In the genomic region with DNA sequence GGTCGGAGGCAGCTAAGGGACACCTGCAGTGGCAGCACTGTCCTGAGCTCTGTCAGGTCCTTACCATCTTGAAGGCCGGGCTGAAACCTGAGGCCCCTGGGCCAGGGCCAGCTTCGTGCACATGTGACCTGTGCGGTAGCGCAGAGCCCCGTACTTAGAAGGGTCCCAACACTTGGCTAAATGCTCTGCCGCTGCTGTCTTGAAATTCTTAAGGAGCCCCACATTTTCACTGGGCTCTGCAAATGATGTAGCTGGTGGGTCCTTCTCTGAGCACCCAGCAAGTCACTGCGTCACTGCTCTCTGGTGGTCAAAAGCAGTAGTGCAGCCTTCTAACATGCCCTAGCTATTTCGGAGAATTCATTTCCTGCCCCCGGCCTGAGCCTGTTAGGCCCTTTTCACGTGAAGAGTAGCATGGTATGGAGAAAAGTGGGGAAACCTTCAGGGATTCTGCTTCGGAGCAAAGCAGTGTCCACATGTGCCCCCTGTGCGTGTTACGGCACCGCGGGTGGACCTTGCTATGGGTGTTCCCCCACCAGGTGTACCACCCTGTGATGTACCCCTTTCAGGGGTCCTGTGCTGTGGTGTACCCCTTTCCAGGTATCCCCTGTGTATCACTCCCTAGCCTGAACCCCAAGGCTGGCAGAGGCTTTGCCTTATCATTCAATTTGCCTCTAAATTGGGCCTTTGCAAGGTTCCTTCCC, we compare ENCODE assay signal across 8 cellular contexts.
A peak's percentile ranks its signal among the peaks of the same experiment; 100 is the strongest.
DNase-seq lines count a peak whose midpoint lies in the region; ATAC-seq and TF ChIP-seq lines count a peak whose summit lies in the region.

No MANE protein-coding gene starts in this region.

- H3K36me3 ChIP-seq in prostate gland (no peaks in the 10 kb centered on the region), vagina (no peaks in the 10 kb centered on the region)

- H3K4me1 ChIP-seq in prostate gland (replicated peaks) (peaks cover 3% of the 10 kb centered on the region), vagina (peaks cover 13% of the 10 kb centered on the region)

- H3K27ac ChIP-seq in prostate gland, result no peak overlapping the region
- no peak overlapping the region for H3K27ac ChIP-seq in vagina

- TF ChIP-seq CTCF in prostate gland (IDR thresholded peaks at IDR 0.05), result peak; percentile 81 to 91 (median 88)
- peak; percentile 54 to 79 (median 73) for TF ChIP-seq CTCF in vagina (IDR thresholded peaks at IDR 0.05)

- H3K9me3 ChIP-seq in prostate gland (no peaks in the 10 kb centered on the region), vagina (no peaks in the 10 kb centered on the region)

- no peak overlapping the region for H3K27ac Mint-ChIP-seq in activated naive CD8-positive, alpha-beta T cell treated with anti-CD3 and anti-CD28 coated beads for 36 hours

- no peak overlapping the region for H3K4me3 ChIP-seq in prostate gland
- H3K4me3 ChIP-seq in vagina, result no peak overlapping the region

- TF ChIP-seq POLR2A in prostate gland (IDR thresholded peaks at IDR 0.05) (no peak), vagina (IDR thresholded peaks at IDR 0.05) (no peak)

- 26% methylated on average over 14 of the region's 16 CpGs for WGBS in prostate gland

- H3K9me3 Mint-ChIP-seq in activated naive CD8-positive, alpha-beta T cell treated with anti-CD3 and anti-CD28 coated beads for 36 hours, result no peaks in the 10 kb centered on the region

- no peaks in the 10 kb centered on the region for H3K36me3 Mint-ChIP-seq in activated naive CD8-positive, alpha-beta T cell treated with anti-CD3 and anti-CD28 coated beads for 36 hours

- DNase-seq in AG08396 (ENCODE audit: low spot score) (peak; percentile 81), LHCN-M2 (ENCODE audit: low read depth) (peak; percentile 65), left cardiac atrium (peak; percentile 77), prostate gland (ENCODE audit: low spot score) (peak; percentile 72), vagina (ENCODE audit: extremely low spot score in 2 of 2) (no peak)
- peak; percentile 73 for DNase-seq in activated naive CD8-positive, alpha-beta T cell treated with anti-CD3 and anti-CD28 coated beads for 36 hours

- H3K27me3 ChIP-seq in prostate gland (replicated peaks; ENCODE audit: insufficient read depth) (no peaks in the 10 kb centered on the region), vagina (no peaks in the 10 kb centered on the region)

- ATAC-seq in GM18858 (IDR thresholded peaks at IDR 0.05; ENCODE audit: unreplicated experiment), result peak; percentile 46
- peak; percentile 94 for ATAC-seq in SK-N-SH treated with all-trans-retinoic acid at 6 μM for 48 hours
- ATAC-seq in left cardiac atrium, result peak; percentile 90

- peaks cover 15% of the 10 kb centered on the region for H3K4me1 Mint-ChIP-seq in activated naive CD8-positive, alpha-beta T cell treated with anti-CD3 and anti-CD28 coated beads for 36 hours

- intact Hi-C loops in left cardiac atrium (cut with DNase I), result loop anchor here (1.0 to 5.0 kb wide), 2 partner anchors 80 to 82 kb away; partner anchors contain the start of gene TMEM266 (in 2 of the 2)
- intact Hi-C loops in prostate gland (cut with DNase I), result loop anchor here (5.0 kb wide), 1 partner anchor 82 kb away; the partner anchor contains the start of gene TMEM266
- intact Hi-C loops in vagina (cut with DNase I), result no loop called here

- peaks cover 37% of the 10 kb centered on the region for H3K27me3 Mint-ChIP-seq in activated naive CD8-positive, alpha-beta T cell treated with anti-CD3 and anti-CD28 coated beads for 36 hours

- H3K4me3 Mint-ChIP-seq in activated naive CD8-positive, alpha-beta T cell treated with anti-CD3 and anti-CD28 coated beads for 36 hours, result no peak overlapping the region

TF ChIP-seq in SK-N-SH treated with all-trans-retinoic acid at 6 μM for 48 hours, 23 proteins besides CTCF, POLR2A, EP300 and RAD21:
- TF ChIP-seq ZFP30 (CRISPR knock-in tag; IDR thresholded peaks at IDR 0.05), result no peak
- TF ChIP-seq GLIS3 (CRISPR knock-in tag; IDR thresholded peaks at IDR 0.05), result no peak
- no peak for TF ChIP-seq BACH2 (CRISPR knock-in tag; IDR thresholded peaks at IDR 0.05; ENCODE audit: borderline replicate concordance)

Comparison
In these comparisons a context has a peak if more than half of its experiments do, and no peak if none do; other contexts are left out.
1. DNase-seq: peak in AG08396 (single experiment), LHCN-M2 (single experiment), activated naive CD8-positive, alpha-beta T cell treated with anti-CD3 and anti-CD28 coated beads for 36 hours (single experiment), left cardiac atrium (single experiment) and prostate gland (single experiment); none in vagina (0 of 2).
2. Peak in every context shown above with its lines, with median percentiles within 50 percentile points of each other: ATAC-seq.